Comparison of ENCODE assay signal across 1 cellular context in the genomic region with DNA sequence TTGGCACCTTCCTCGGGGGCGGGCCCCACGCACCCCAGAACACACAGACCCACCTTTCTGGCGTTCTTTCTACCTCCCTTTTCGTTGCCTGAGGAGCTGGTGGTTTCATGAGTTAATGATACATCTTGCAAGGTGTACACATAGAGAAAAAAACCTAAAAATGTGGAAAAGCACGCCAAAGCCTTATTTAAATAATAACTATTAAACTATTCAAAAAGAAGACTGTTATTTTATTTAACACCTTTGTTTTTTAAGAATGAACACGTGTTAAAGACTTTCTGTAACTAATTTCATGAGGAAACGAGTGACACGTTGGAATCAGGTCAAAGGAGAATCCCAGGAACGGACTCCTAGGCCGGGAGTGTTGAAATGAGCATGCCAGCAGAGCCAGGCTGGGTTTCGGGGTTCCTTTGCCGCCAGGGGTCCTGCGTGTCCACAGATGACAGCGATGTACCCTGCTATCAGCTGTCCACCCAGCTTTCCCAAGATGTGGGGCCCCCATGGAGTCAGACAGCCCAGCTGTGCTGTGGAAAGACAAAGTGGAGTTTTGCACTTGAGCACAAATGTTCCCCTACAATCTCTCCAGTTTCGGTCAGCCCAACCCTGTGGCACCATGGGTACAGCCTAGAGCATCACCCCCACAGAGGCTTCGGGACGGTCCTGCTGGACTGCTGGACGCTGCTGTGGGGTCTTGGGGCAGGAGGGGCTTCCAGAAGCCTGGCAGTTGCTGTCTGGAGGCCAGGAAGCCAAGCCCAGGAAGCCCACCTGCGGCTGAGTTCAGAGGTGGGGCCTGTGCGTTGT.
TF ChIP-seq lines count a peak whose summit lies in the region.

No MANE protein-coding gene starts in this region.

TF ChIP-seq in HepG2, 621 proteins besides CTCF, POLR2A, EP300 and RAD21 (continued from another document and continues in another):
- TF ChIP-seq, protein P1, sequence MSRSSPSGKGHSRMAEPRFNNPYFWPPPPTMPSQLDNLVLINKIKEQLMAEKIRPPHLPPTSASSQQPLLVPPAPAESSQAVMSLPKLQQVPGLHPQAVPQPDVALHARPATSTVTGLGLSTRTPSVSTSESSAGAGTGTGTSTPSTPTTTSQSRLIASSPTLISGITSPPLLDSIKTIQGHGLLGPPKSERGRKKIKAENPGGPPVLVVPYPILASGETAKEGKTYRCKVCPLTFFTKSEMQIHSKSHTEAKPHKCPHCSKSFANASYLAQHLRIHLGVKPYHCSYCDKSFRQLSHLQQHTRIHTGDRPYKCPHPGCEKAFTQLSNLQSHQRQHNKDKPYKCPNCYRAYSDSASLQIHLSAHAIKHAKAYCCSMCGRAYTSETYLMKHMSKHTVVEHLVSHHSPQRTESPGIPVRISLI (CRISPR knock-in tag; IDR thresholded peaks at IDR 0.05; ENCODE audit: borderline replicate concordance): no peak
- TF ChIP-seq, protein P2, sequence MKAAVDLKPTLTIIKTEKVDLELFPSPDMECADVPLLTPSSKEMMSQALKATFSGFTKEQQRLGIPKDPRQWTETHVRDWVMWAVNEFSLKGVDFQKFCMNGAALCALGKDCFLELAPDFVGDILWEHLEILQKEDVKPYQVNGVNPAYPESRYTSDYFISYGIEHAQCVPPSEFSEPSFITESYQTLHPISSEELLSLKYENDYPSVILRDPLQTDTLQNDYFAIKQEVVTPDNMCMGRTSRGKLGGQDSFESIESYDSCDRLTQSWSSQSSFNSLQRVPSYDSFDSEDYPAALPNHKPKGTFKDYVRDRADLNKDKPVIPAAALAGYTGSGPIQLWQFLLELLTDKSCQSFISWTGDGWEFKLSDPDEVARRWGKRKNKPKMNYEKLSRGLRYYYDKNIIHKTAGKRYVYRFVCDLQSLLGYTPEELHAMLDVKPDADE (CRISPR knock-in tag; IDR thresholded peaks at IDR 0.05): no peak
- TF ChIP-seq, protein P3, sequence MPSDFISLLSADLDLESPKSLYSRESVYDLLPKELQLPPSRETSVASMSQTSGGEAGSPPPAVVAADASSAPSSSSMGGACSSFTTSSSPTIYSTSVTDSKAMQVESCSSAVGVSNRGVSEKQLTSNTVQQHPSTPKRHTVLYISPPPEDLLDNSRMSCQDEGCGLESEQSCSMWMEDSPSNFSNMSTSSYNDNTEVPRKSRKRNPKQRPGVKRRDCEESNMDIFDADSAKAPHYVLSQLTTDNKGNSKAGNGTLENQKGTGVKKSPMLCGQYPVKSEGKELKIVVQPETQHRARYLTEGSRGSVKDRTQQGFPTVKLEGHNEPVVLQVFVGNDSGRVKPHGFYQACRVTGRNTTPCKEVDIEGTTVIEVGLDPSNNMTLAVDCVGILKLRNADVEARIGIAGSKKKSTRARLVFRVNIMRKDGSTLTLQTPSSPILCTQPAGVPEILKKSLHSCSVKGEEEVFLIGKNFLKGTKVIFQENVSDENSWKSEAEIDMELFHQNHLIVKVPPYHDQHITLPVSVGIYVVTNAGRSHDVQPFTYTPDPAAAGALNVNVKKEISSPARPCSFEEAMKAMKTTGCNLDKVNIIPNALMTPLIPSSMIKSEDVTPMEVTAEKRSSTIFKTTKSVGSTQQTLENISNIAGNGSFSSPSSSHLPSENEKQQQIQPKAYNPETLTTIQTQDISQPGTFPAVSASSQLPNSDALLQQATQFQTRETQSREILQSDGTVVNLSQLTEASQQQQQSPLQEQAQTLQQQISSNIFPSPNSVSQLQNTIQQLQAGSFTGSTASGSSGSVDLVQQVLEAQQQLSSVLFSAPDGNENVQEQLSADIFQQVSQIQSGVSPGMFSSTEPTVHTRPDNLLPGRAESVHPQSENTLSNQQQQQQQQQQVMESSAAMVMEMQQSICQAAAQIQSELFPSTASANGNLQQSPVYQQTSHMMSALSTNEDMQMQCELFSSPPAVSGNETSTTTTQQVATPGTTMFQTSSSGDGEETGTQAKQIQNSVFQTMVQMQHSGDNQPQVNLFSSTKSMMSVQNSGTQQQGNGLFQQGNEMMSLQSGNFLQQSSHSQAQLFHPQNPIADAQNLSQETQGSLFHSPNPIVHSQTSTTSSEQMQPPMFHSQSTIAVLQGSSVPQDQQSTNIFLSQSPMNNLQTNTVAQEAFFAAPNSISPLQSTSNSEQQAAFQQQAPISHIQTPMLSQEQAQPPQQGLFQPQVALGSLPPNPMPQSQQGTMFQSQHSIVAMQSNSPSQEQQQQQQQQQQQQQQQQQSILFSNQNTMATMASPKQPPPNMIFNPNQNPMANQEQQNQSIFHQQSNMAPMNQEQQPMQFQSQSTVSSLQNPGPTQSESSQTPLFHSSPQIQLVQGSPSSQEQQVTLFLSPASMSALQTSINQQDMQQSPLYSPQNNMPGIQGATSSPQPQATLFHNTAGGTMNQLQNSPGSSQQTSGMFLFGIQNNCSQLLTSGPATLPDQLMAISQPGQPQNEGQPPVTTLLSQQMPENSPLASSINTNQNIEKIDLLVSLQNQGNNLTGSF (CRISPR knock-in tag; IDR thresholded peaks at IDR 0.05): no peak
- TF ChIP-seq ZNF772 (CRISPR knock-in tag; IDR thresholded peaks at IDR 0.05): peak; percentile 92
- TF ChIP-seq, protein P4, sequence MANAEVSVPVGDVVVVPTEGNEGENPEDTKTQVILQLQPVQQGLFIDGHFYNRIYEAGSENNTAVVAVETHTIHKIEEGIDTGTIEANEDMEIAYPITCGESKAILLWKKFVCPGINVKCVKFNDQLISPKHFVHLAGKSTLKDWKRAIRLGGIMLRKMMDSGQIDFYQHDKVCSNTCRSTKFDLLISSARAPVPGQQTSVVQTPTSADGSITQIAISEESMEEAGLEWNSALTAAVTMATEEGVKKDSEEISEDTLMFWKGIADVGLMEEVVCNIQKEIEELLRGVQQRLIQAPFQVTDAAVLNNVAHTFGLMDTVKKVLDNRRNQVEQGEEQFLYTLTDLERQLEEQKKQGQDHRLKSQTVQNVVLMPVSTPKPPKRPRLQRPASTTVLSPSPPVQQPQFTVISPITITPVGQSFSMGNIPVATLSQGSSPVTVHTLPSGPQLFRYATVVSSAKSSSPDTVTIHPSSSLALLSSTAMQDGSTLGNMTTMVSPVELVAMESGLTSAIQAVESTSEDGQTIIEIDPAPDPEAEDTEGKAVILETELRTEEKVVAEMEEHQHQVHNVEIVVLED (CRISPR knock-in tag; IDR thresholded peaks at IDR 0.05; ENCODE audit: borderline replicate concordance): peak; percentile 50
- peak; percentile 73; the same call in 1 of the 2 replicates for TF ChIP-seq ZNF180 (CRISPR knock-in tag; IDR thresholded peaks at IDR 0.05; ENCODE audit: borderline replicate concordance, low read depth)
- TF ChIP-seq NFE2L2 (IDR thresholded peaks at IDR 0.05; ENCODE audit: low read length): no peak
- TF ChIP-seq NONO (IDR thresholded peaks at IDR 0.05): no peak
- TF ChIP-seq NONO (CRISPR knock-in tag; conservative IDR thresholded peaks at IDR 0.05): peak; percentile 89
- TF ChIP-seq ZNF207 (IDR thresholded peaks at IDR 0.05; ENCODE audit: borderline replicate concordance): no peak
- no peak for TF ChIP-seq ZKSCAN8 (CRISPR knock-in tag; IDR thresholded peaks at IDR 0.05; ENCODE audit: borderline replicate concordance)
- no peak for TF ChIP-seq ZNF205 (CRISPR knock-in tag; IDR thresholded peaks at IDR 0.05)
- 0 out of 2 replicates have a peak, but pooled peaks have one; percentile 9 for TF ChIP-seq ZNF616 (CRISPR knock-in tag; IDR thresholded peaks at IDR 0.05; ENCODE audit: low read depth)
- TF ChIP-seq MIXL1 (CRISPR knock-in tag; IDR thresholded peaks at IDR 0.05): no peak
- TF ChIP-seq ZKSCAN1 (IDR thresholded peaks at IDR 0.05; ENCODE audit: low read length): no peak
- TF ChIP-seq ZNF329 (CRISPR knock-in tag; IDR thresholded peaks at IDR 0.05; ENCODE audit: low read depth): no peak
- TF ChIP-seq ZNF563 (CRISPR knock-in tag; IDR thresholded peaks at IDR 0.05): no peak; the same call in 1 of the 2 replicates
- TF ChIP-seq MTF1 (CRISPR knock-in tag; IDR thresholded peaks at IDR 0.05): 0 out of 2 replicates have a peak, but pooled peaks have one; percentile 56
- no peak for TF ChIP-seq SP5 (CRISPR knock-in tag; IDR thresholded peaks at IDR 0.05; ENCODE audit: borderline replicate concordance, low read depth)
- TF ChIP-seq RFX5 (IDR thresholded peaks at IDR 0.05; ENCODE audit: low read depth, low read length): no peak
- no peak; the same call in 1 of the 2 replicates for TF ChIP-seq REXO4 (CRISPR knock-in tag; IDR thresholded peaks at IDR 0.05; ENCODE audit: borderline replicate concordance)
- no peak for TF ChIP-seq NFE2 (CRISPR knock-in tag; IDR thresholded peaks at IDR 0.05)
- TF ChIP-seq, protein P5, sequence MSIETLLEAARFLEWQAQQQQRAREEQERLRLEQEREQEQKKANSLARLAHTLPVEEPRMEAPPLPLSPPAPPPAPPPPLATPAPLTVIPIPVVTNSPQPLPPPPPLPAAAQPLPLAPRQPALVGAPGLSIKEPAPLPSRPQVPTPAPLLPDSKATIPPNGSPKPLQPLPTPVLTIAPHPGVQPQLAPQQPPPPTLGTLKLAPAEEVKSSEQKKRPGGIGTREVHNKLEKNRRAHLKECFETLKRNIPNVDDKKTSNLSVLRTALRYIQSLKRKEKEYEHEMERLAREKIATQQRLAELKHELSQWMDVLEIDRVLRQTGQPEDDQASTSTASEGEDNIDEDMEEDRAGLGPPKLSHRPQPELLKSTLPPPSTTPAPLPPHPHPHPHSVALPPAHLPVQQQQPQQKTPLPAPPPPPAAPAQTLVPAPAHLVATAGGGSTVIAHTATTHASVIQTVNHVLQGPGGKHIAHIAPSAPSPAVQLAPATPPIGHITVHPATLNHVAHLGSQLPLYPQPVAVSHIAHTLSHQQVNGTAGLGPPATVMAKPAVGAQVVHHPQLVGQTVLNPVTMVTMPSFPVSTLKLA (IDR thresholded peaks at IDR 0.05): no peak
- no peak for TF ChIP-seq ZBTB20 (CRISPR knock-in tag; IDR thresholded peaks at IDR 0.05; ENCODE audit: borderline replicate concordance, low read depth)
- TF ChIP-seq ZNF510 (CRISPR knock-in tag; IDR thresholded peaks at IDR 0.05; ENCODE audit: low read depth): no peak
- TF ChIP-seq SKIL (CRISPR knock-in tag; IDR thresholded peaks at IDR 0.05; ENCODE audit: borderline replicate concordance): no peak; the same call in 1 of the 2 replicates
- TF ChIP-seq, protein P6, sequence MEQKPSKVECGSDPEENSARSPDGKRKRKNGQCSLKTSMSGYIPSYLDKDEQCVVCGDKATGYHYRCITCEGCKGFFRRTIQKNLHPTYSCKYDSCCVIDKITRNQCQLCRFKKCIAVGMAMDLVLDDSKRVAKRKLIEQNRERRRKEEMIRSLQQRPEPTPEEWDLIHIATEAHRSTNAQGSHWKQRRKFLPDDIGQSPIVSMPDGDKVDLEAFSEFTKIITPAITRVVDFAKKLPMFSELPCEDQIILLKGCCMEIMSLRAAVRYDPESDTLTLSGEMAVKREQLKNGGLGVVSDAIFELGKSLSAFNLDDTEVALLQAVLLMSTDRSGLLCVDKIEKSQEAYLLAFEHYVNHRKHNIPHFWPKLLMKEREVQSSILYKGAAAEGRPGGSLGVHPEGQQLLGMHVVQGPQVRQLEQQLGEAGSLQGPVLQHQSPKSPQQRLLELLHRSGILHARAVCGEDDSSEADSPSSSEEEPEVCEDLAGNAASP (CRISPR knock-in tag; IDR thresholded peaks at IDR 0.05; ENCODE audit: borderline replicate concordance): 0 out of 2 replicates have a peak, but pooled peaks have one; percentile 2
- no peak for TF ChIP-seq ZNF292 (CRISPR knock-in tag; IDR thresholded peaks at IDR 0.05; ENCODE audit: borderline replicate concordance, low read depth)
- no peak for TF ChIP-seq FLYWCH1 (CRISPR knock-in tag; IDR thresholded peaks at IDR 0.05)
- TF ChIP-seq, protein P7, sequence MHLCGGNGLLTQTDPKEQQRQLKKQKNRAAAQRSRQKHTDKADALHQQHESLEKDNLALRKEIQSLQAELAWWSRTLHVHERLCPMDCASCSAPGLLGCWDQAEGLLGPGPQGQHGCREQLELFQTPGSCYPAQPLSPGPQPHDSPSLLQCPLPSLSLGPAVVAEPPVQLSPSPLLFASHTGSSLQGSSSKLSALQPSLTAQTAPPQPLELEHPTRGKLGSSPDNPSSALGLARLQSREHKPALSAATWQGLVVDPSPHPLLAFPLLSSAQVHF (CRISPR knock-in tag; IDR thresholded peaks at IDR 0.05): no peak; the same call in 1 of the 2 replicates
- TF ChIP-seq HMG20B (CRISPR knock-in tag; conservative IDR thresholded peaks at IDR 0.05): no peak
- TF ChIP-seq ZNF644 (CRISPR knock-in tag; IDR thresholded peaks at IDR 0.05; ENCODE audit: low read depth): no peak
- TF ChIP-seq MLLT10 (CRISPR knock-in tag; IDR thresholded peaks at IDR 0.05): no peak
- no peak for TF ChIP-seq RBFOX2 (IDR thresholded peaks at IDR 0.05; ENCODE audit: low read depth, low read length)
- no peak for TF ChIP-seq ZNF652 (CRISPR knock-in tag; IDR thresholded peaks at IDR 0.05; ENCODE audit: borderline replicate concordance, low read depth)
- TF ChIP-seq IKZF4 (CRISPR knock-in tag; IDR thresholded peaks at IDR 0.05; ENCODE audit: borderline replicate concordance, low read depth, not compliant biosample characterization): peak; percentile 59
- no peak for TF ChIP-seq ZNF543 (CRISPR knock-in tag; IDR thresholded peaks at IDR 0.05)
- no peak; the same call in none of the 2 replicates for TF ChIP-seq MBD4 (IDR thresholded peaks at IDR 0.05; ENCODE audit: borderline replicate concordance, low read length)
- TF ChIP-seq THYN1 (CRISPR knock-in tag; IDR thresholded peaks at IDR 0.05; ENCODE audit: borderline replicate concordance, low read depth): no peak
- TF ChIP-seq TSC22D2 (CRISPR knock-in tag; IDR thresholded peaks at IDR 0.05; ENCODE audit: borderline replicate concordance): no peak
- no peak for TF ChIP-seq ZNF75D (CRISPR knock-in tag; IDR thresholded peaks at IDR 0.05; ENCODE audit: borderline replicate concordance)
- TF ChIP-seq BRCA1 (CRISPR knock-in tag; IDR thresholded peaks at IDR 0.05): no peak; the same call in 1 of the 2 replicates
- no peak for TF ChIP-seq RFXANK (CRISPR knock-in tag; IDR thresholded peaks at IDR 0.05)
